ENCODE assay signal across 21 cellular contexts in genomic region chr18:46559946-46560670, GRCh38.
"Had no signal": no experiment of that assay in that cellular context is flagged by ENCODE, and none has a peak within 500 bp of the region (broad histone marks: within the 10 kb centered on the region; RNA-seq: fewer than 3 reads in every experiment).

No MANE protein-coding gene starts in this region.

- H3K4me3 Mint-ChIP-seq: IgD-negative memory B cell had no signal

- H3K4me3 ChIP-seq: K562 had no signal

- ATAC-seq: K562 had no signal

- H3K9me3 Mint-ChIP-seq: IgD-negative memory B cell had no signal

- H3K27ac ChIP-seq: HL-60, KMS-11 had no signal

- H3K4me1 Mint-ChIP-seq: IgD-negative memory B cell had no signal

- DNase-seq: Kasumi-1, MM.1S, NCI-H1092 treated with DMSO at 0.1 percent for 48 hours, NCI-H1436, NCI-H187, NCI-H2029, NCI-H2081 treated with DMSO at 0.1 percent for 48 hours, NCI-H2171, NCI-H226, NCI-H446, NCI-H510A, NCI-H524 treated with DMSO at 0.1 percent for 48 hours, NCI-H69, NCI-H774, RPMI8226, SHP77, SK-N-SH had no signal

- H3K27me3 Mint-ChIP-seq: IgD-negative memory B cell had no signal

- H3K27ac Mint-ChIP-seq: IgD-negative memory B cell had no signal
